Comparison of ENCODE assay signal across 8 cellular contexts in genomic region chr22:40651563-40652501, GRCh38. TPM values are rescaled to one million over a fixed set of nuclear protein-coding genes. Genes with fewer than 3 reads are reported as not detected.
A peak's percentile ranks its signal among the peaks of the same experiment; 100 is the strongest.
DNase-seq lines count a peak whose midpoint lies in the region; ATAC-seq lines count a peak whose summit lies in the region.

No MANE protein-coding gene starts in this region.

- intact Hi-C loops in left colon (cut with DNase I, micrococcal nuclease): no loop called here

- H3K9me3 Mint-ChIP-seq in activated CD4-positive, alpha-beta T cell treated with anti-CD3 and anti-CD28 coated beads, Interleukin-2, amount 10 ng/mL, durations not matched to agents 7 days and 5 days: no peaks in the 10 kb centered on the region

- peak; percentile 61 for ATAC-seq in HG03460 (IDR thresholded peaks at IDR 0.05; ENCODE audit: unreplicated experiment)
- ATAC-seq in left colon: peak; percentile 73
- ATAC-seq in GM18519 (IDR thresholded peaks at IDR 0.05; ENCODE audit: low FRiP score, unreplicated experiment): no peak

- peak overlapping the region; percentile 83 for H3K27ac Mint-ChIP-seq in activated CD4-positive, alpha-beta T cell treated with anti-CD3 and anti-CD28 coated beads, Interleukin-2, amount 10 ng/mL, durations not matched to agents 7 days and 5 days

- DNase-seq in DMS153 (lab: John Stamatoyannopoulos, UW): peak; percentile 94
- DNase-seq in NCI-H526 treated with DMSO at 0.1 percent for 48 hours (lab: John Stamatoyannopoulos, UW): peak; percentile 56
- peak; percentile 69 for DNase-seq in activated CD4-positive, alpha-beta T cell treated with anti-CD3 and anti-CD28 coated beads, Interleukin-2, amount 10 ng/mL, durations not matched to agents 7 days and 5 days
- DNase-seq in left colon: peak; percentile 77 to 92
- peak; percentile 91 to 93 for DNase-seq in stimulated activated CD4-positive, alpha-beta T cell treated with anti-CD3 and anti-CD28 coated beads, Interleukin-15, amount 100 ng/mL, for 48 hours (ENCODE audit: low read depth in 2 of 2)

- H3K27ac ChIP-seq in cingulate gyrus (ENCODE audit: low read depth, low read length): peak overlapping the region; percentile 96

- H3K4me3 Mint-ChIP-seq in activated CD4-positive, alpha-beta T cell treated with anti-CD3 and anti-CD28 coated beads, Interleukin-2, amount 10 ng/mL, durations not matched to agents 7 days and 5 days: peak overlapping the region; percentile 75

- H3K27me3 Mint-ChIP-seq in activated CD4-positive, alpha-beta T cell treated with anti-CD3 and anti-CD28 coated beads, Interleukin-2, amount 10 ng/mL, durations not matched to agents 7 days and 5 days: no peaks in the 10 kb centered on the region

- no peaks in the 10 kb centered on the region for H3K36me3 Mint-ChIP-seq in activated CD4-positive, alpha-beta T cell treated with anti-CD3 and anti-CD28 coated beads, Interleukin-2, amount 10 ng/mL, durations not matched to agents 7 days and 5 days (ENCODE audit: low read depth)

- POLR2A ChIA-PET in activated CD4-positive, alpha-beta T cell treated with anti-CD3 and anti-CD28 coated beads, Interleukin-2, amount 10 ng/mL, durations not matched to agents 7 days and 5 days (lab: Charles Lee): interaction anchor here (1.3 kb wide), 1 partner anchor 31 kb away, joined by 4 read pairs; no protein-coding TSS in a partner anchor

- CTCF ChIA-PET in activated CD4-positive, alpha-beta T cell treated with anti-CD3 and anti-CD28 coated beads, Interleukin-2, amount 10 ng/mL, durations not matched to agents 7 days and 5 days (lab: Charles Lee): interaction anchor here (0.6 to 1.6 kb wide), 11 partner anchors 14 to 215 kb away, joined by 3 to 8 read pairs (median 3); no protein-coding TSS in a partner anchor

- H3K4me1 Mint-ChIP-seq in activated CD4-positive, alpha-beta T cell treated with anti-CD3 and anti-CD28 coated beads, Interleukin-2, amount 10 ng/mL, durations not matched to agents 7 days and 5 days: peaks cover 27% of the 10 kb centered on the region

RNA-seq across cellular contexts. Expression of gene MRTFA, which starts 15.3 kb away (rescaled TPM):
- total RNA-seq in activated CD4-positive, alpha-beta T cell treated with anti-CD3 and anti-CD28 coated beads, Interleukin-2, amount 10 ng/mL, durations not matched to agents 7 days and 5 days: 10 to 100 TPM; 61.9 to 71.1 TPM
- 10 to 100 TPM; 42.1 to 44.4 TPM for total RNA-seq in left colon

RNA-seq across cellular contexts. Expression of gene MCHR1, which starts 27.5 kb away (rescaled TPM):
- not detected for total RNA-seq in activated CD4-positive, alpha-beta T cell treated with anti-CD3 and anti-CD28 coated beads, Interleukin-2, amount 10 ng/mL, durations not matched to agents 7 days and 5 days
- total RNA-seq in left colon: not detected
